Comparison of ENCODE assay signal across 21 cellular contexts in genomic region chr14:96805906-96806305, GRCh38. TPM values are rescaled to one million over a fixed set of nuclear protein-coding genes. Genes with fewer than 3 reads are reported as not detected.
DNase-seq lines count a peak whose midpoint lies in the region; ATAC-seq and TF ChIP-seq lines count a peak whose summit lies in the region.
"Had no signal": no experiment of that assay in that cellular context is flagged by ENCODE, and none has a peak within 500 bp of the region (broad histone marks: within the 10 kb centered on the region; RNA-seq: fewer than 3 reads in every experiment).

No MANE protein-coding gene starts in this region.

- ATAC-seq in psoas muscle (peak in 3 of 4 donors; percentile 39 to 57 (median 54)), HG03469 (IDR thresholded peaks at IDR 0.05; ENCODE audit: unreplicated experiment) (no peak), GM18909 (IDR thresholded peaks at IDR 0.05; ENCODE audit: poor library complexity, unreplicated experiment) (no peak), esophagus mucosa (no peak)
- ATAC-seq: activated CD4-positive, CD25-positive, alpha-beta regulatory T cell treated with anti-CD3 and anti-CD28 coated beads, Interleukin-2, amount 50 U/mL, for 24 hours; activated naive CD4-positive, alpha-beta T cell treated with anti-CD3 and anti-CD28 coated beads, Interleukin-2, amount 50 U/mL, for 72 hours had no signal

- CTCF ChIA-PET in MCF 10A (lab: Yijun Ruan, JAX), result interaction anchor here (0.8 kb wide), 2 partner anchors 23 to 66 kb away, joined by 3 to 4 read pairs; no protein-coding TSS in a partner anchor

- WGBS in psoas muscle, 3 donors, result 20 to 33% (median 26%) methylated on average over 4 of the region's 4 CpGs

- no peaks in the 10 kb centered on the region for H3K27me3 Mint-ChIP-seq in MCF 10A (ENCODE audit: insufficient read depth, unreplicated experiment)
- H3K27me3 Mint-ChIP-seq: CD4-positive, CD25-positive, alpha-beta regulatory T cell had no signal

- H3K9me3 ChIP-seq in breast epithelium, result no peaks in the 10 kb centered on the region
- no peaks in the 10 kb centered on the region for H3K9me3 ChIP-seq in psoas muscle
- H3K9me3 ChIP-seq: SK-N-SH had no signal

- H3K27ac Mint-ChIP-seq in MCF 10A (ENCODE audit: low read depth, unreplicated experiment), result peak overlapping the region; percentile 31
- H3K27ac Mint-ChIP-seq: activated naive CD4-positive, alpha-beta T cell treated with anti-CD3 and anti-CD28 coated beads, Interleukin-2, amount 50 U/mL, for 72 hours; activated T-helper 1 cell treated with anti-CD3 and anti-CD28 coated beads, Interleukin-12 subunit alpha, Interleukin-12 subunit beta, Interleukin-2, Interleukin-4 antibody, amounts not matched to agents 30 ng/mL and 10 ng/mL and 1 ng/mL, durations not matched to agents 14 hours and 24 hours and 36 hours; H9; nephron progenitor cell had no signal

- H3K4me1 Mint-ChIP-seq in MCF 10A (ENCODE audit: insufficient read depth, unreplicated experiment), result peaks cover 42% of the 10 kb centered on the region
- H3K4me1 Mint-ChIP-seq: nephron progenitor cell had no signal

- POLR2A ChIA-PET in MCF 10A (lab: Yijun Ruan, JAX), result interaction anchor here (1.0 to 4.2 kb wide), 3 partner anchors 8 to 23 kb away, joined by 3 to 31 read pairs (median 5); partner anchors contain the start of gene VRK1

- no peak overlapping the region for H3K4me3 ChIP-seq in breast epithelium
- H3K4me3 ChIP-seq in psoas muscle, result no peak overlapping the region

- no peaks in the 10 kb centered on the region for H3K9me3 Mint-ChIP-seq in MCF 10A (ENCODE audit: unreplicated experiment)
- H3K9me3 Mint-ChIP-seq: activated T-helper 1 cell treated with anti-CD3 and anti-CD28 coated beads, Interleukin-12 subunit alpha, Interleukin-12 subunit beta, Interleukin-2, Interleukin-4 antibody, amounts not matched to agents 30 ng/mL and 10 ng/mL and 1 ng/mL, durations not matched to agents 14 hours and 24 hours and 36 hours; CD4-positive, CD25-positive, alpha-beta regulatory T cell; H9 had no signal

- no peaks in the 10 kb centered on the region for H3K27me3 ChIP-seq in breast epithelium
- no peaks in the 10 kb centered on the region for H3K27me3 ChIP-seq in psoas muscle (ENCODE audit: insufficient read depth in 3 of 3, low read length in 2 of 3)

- no peak for TF ChIP-seq POLR2A in breast epithelium (IDR thresholded peaks at IDR 0.05)

- no TSS peak for BruUV-seq in MCF 10A (replicated peaks; lab: Mats Ljungman, UMichigan)

- H3K36me3 ChIP-seq in breast epithelium (no peaks in the 10 kb centered on the region), psoas muscle (ENCODE audit: insufficient read depth in 1 of 2, low read depth in 1 of 2) (no peaks in the 10 kb centered on the region)

- no peak overlapping the region for H3K27ac ChIP-seq in breast epithelium
- H3K27ac ChIP-seq in psoas muscle, result no peak overlapping the region

- intact Hi-C loops in MCF 10A (cut with micrococcal nuclease) (no loop called here), breast epithelium (cut with DNase I; ENCODE audit: low total_unique reads) (no loop called here), psoas muscle (cut with DNase I) (no loop called here)

- H3K4me1 ChIP-seq in breast epithelium (no peaks in the 10 kb centered on the region), psoas muscle (peaks cover 4% of the 10 kb centered on the region)

- TF ChIP-seq CTCF in MCF 10A (IDR thresholded peaks at IDR 0.05; ENCODE audit: unreplicated experiment) (no peak), breast epithelium (IDR thresholded peaks at IDR 0.05) (no peak), psoas muscle (IDR thresholded peaks at IDR 0.05) (no peak)

- no peaks in the 10 kb centered on the region for H3K36me3 Mint-ChIP-seq in MCF 10A (ENCODE audit: insufficient read depth, unreplicated experiment)

- H3K4me3 Mint-ChIP-seq in MCF 10A (ENCODE audit: unreplicated experiment), result no peak overlapping the region
- H3K4me3 Mint-ChIP-seq: activated T-helper 1 cell treated with anti-CD3 and anti-CD28 coated beads, Interleukin-12 subunit alpha, Interleukin-12 subunit beta, Interleukin-2, Interleukin-4 antibody, amounts not matched to agents 30 ng/mL and 10 ng/mL and 1 ng/mL, durations not matched to agents 14 hours and 24 hours and 36 hours; CD4-positive, CD25-positive, alpha-beta regulatory T cell; H9; nephron progenitor cell had no signal

- DNase-seq in MCF 10A (ENCODE audit: unreplicated experiment), result no peak
- no peak for DNase-seq in breast epithelium (ENCODE audit: low spot score in 2 of 2)
- peak; percentile 78 for DNase-seq in NCI-H69 (lab: John Stamatoyannopoulos, UW)
- DNase-seq in fibroblast of gingiva (ENCODE audit: low read depth), result peak; percentile 26
- no peak for DNase-seq in psoas muscle
- DNase-seq: CD4-positive, CD25-positive, alpha-beta regulatory T cell; DMS53; H9; Kasumi-1; kidney; NCI-H526; nephron progenitor cell; SK-N-SH; stimulated activated CD8-positive, alpha-beta memory T cell treated with anti-CD3 and anti-CD28 coated beads, Interleukin-4, amount 100 ng/mL, for 48 hours; T1000 had no signal

RNA-seq across cellular contexts. Expression of gene VRK1, which starts 8.7 kb away (rescaled TPM):
- total RNA-seq in MCF 10A (2022) (14.7 and 17.7 TPM in 2 replicates), breast epithelium (10 to 100 TPM; 13.1 to 19.9 (median 16.7) TPM), psoas muscle (1 to 10 TPM; 2.5 to 4.3 (median 3.1) TPM), esophagus mucosa (12.6 TPM)
- 1 to 10 TPM; 4.0 to 4.9 (median 4.3) TPM for polyA plus RNA-seq in psoas muscle

Comparison
In these comparisons a context has a peak if more than half of its experiments do, and no peak if none do; other contexts are left out.
1. DNase-seq: peak in NCI-H69 (single experiment) and fibroblast of gingiva (single experiment); none in MCF 10A (single experiment), breast epithelium (0 of 2) and psoas muscle (0 of 2).
2. ATAC-seq: peak in psoas muscle (3 of 4); none in HG03469 (single experiment), GM18909 (single experiment) and esophagus mucosa (single experiment).